11 cellular contexts compared by ENCODE assay signal in genomic region chr18:76380791-76381405, GRCh38.
DNase-seq lines count a peak whose midpoint lies in the region; ATAC-seq, FAIRE-seq and TF ChIP-seq lines count a peak whose summit lies in the region.
"Had no signal": no experiment of that assay in that cellular context is flagged by ENCODE, and none has a peak within 500 bp of the region (broad histone marks: within the 10 kb centered on the region; RNA-seq: fewer than 3 reads in every experiment).

No MANE protein-coding gene starts in this region.

- DNase-seq in AG10803 (ENCODE audit: low read depth): no peak
- DNase-seq in astrocyte of the spinal cord (ENCODE audit: low read depth, low spot score): no peak
- no peak for DNase-seq in HepG2 (ENCODE audit: low spot score)
- DNase-seq in NCI-H2029 treated with DMSO at 0.1 percent for 48 hours (lab: John Stamatoyannopoulos, UW): no peak
- DNase-seq in NCI-H1092 treated with DMSO at 0.1 percent for 48 hours (lab: John Stamatoyannopoulos, UW): no peak
- DNase-seq in left colon: no peak
- DNase-seq in immature natural killer cell: no peak
- DNase-seq: activated CD8-positive, alpha-beta memory T cell treated with anti-CD3 and anti-CD28 coated beads, Interleukin-2, amount 50 U/mL, for 48 hours; NCI-H526 treated with DMSO at 0.1 percent for 48 hours had no signal

- no peak overlapping the region for H3K4me2 ChIP-seq in HepG2 (ENCODE audit: low read depth, low read length)

- H3K9ac ChIP-seq in HepG2 (ENCODE audit: insufficient read depth, low read depth, low read length): no peak overlapping the region

- peaks cover 0 to 5% (median 0%) of the 10 kb centered on the region in 3 donors for H3K27me3 Mint-ChIP-seq in immature natural killer cell (ENCODE audit: low read depth in 3 of 3)

- WGBS in HepG2 (ENCODE audit: low lambda C conversion rate): 90% methylated on average over 26 of the region's 26 CpGs

- POLR2A ChIA-PET in HEK293 (lab: Yijun Ruan, JAX) (no interaction called here), HepG2 (lab: Yijun Ruan, JAX) (no interaction called here)

- no peaks in the 10 kb centered on the region for H3K9me3 ChIP-seq in HEK293 (ENCODE audit: control insufficient read depth, insufficient read depth, low read depth, low read length)
- H3K9me3 ChIP-seq in HepG2 (ENCODE audit: low read length): no peaks in the 10 kb centered on the region
- H3K9me3 ChIP-seq: thoracic aorta had no signal

- no peak overlapping the region for H3K4me3 ChIP-seq in AG10803 (ENCODE audit: low read length)
- no peak overlapping the region for H3K4me3 ChIP-seq in HEK293 (ENCODE audit: low read depth, low read length)
- no peak overlapping the region for H3K4me3 ChIP-seq in astrocyte of the spinal cord (ENCODE audit: low read depth, low read length)
- no peak overlapping the region for H3K4me3 ChIP-seq in HepG2 (replicated peaks in 1 of 3; ENCODE audit: insufficient read depth in 1 of 3, low read depth in 2 of 3, low read length in 3 of 3)
- H3K4me3 ChIP-seq: thoracic aorta had no signal

- H2AFZ ChIP-seq in HepG2 (ENCODE audit: low read length): no peak overlapping the region

- TF ChIP-seq EP300 in HepG2 (IDR thresholded peaks at IDR 0.05; ENCODE audit: low read depth in 2 of 2, low read length in 2 of 2): no peak
- TF ChIP-seq EP300 in HepG2 (CRISPR knock-in tag; IDR thresholded peaks at IDR 0.05; ENCODE audit: borderline replicate concordance): no peak

- peaks cover 15% of the 10 kb centered on the region for H3K79me2 ChIP-seq in HepG2 (ENCODE audit: insufficient read depth, low read length)

- no peak overlapping the region for H3K4me3 Mint-ChIP-seq in immature natural killer cell

- CTCF ChIA-PET in HEK293 (lab: Yijun Ruan, JAX) (interaction anchor here (0.7 kb wide), 1 partner anchor 9 kb away, joined by 3 read pairs; no protein-coding TSS in a partner anchor), HepG2 (lab: Yijun Ruan, JAX; ENCODE audit: low intra/inter-chr PET ratio, low total read pairs) (no interaction called here)

- peak; percentile 61 for ATAC-seq in HepG2
- no peak for ATAC-seq in left colon

- intact Hi-C loops in HepG2 (cut with micrococcal nuclease; ENCODE audit: unreplicated experiment): no loop called here
- intact Hi-C loops in left colon (cut with DNase I, micrococcal nuclease): no loop called here

- peaks cover 28 to 30% of the 10 kb centered on the region in 2 donors for H3K4me1 Mint-ChIP-seq in immature natural killer cell

- TF ChIP-seq POLR2A in HepG2 (IDR thresholded peaks at IDR 0.05; ENCODE audit: insufficient read depth in 1 of 2, low read depth in 2 of 2, low read length in 2 of 2): no peak

- in situ Hi-C loops in astrocyte of the spinal cord (cut with HindIII; ENCODE audit: low sequenced_read_pairs): no loop called here
- in situ Hi-C loops in HepG2 (cut with HindIII; ENCODE audit: extremely low pct_ligation_motif_present, low pct_unique_long_range_greater_than_20kb): no loop called here

- no peaks in the 10 kb centered on the region; a peak in 1 of 5 replicates for H3K27me3 ChIP-seq in HepG2 (ENCODE audit: control insufficient read depth in 1 of 2, insufficient read depth in 2 of 2, low read length in 2 of 2)

- peaks cover 0 to 8% (median 5%) of the 10 kb centered on the region in 3 donors for H3K36me3 Mint-ChIP-seq in immature natural killer cell

- no peaks in the 10 kb centered on the region for H3K9me3 Mint-ChIP-seq in immature natural killer cell

- no peak overlapping the region for H3K27ac Mint-ChIP-seq in immature natural killer cell

- no TSS peak for BruUV-seq in HepG2 (replicated peaks; lab: Mats Ljungman, UMichigan)

- FAIRE-seq in HepG2 (lab: Jason Lieb, UNC): no peak

- TF ChIP-seq CTCF in AG10803 (conservative IDR thresholded peaks at IDR 0.05; ENCODE audit: low read length) (peak; percentile 51), HEK293 (tag by site-specific recombination; IDR thresholded peaks at IDR 0.05) (peak; percentile 25; the same call in 1 of the 2 replicates), astrocyte of the spinal cord (IDR thresholded peaks at IDR 0.05; ENCODE audit: low read depth, low read length) (peak; percentile 70), HepG2 (CRISPR knock-in tag; IDR thresholded peaks at IDR 0.05) (peak; percentile 62)

- H3K36me3 ChIP-seq in HEK293 (ENCODE audit: control insufficient read depth in 2 of 2, insufficient read depth in 1 of 2, low read length in 2 of 2) (peaks cover 0 to 21% of the 10 kb centered on the region in 2 experiments; a peak in 2 of 3 replicates), HepG2 (replicated peaks in 1 of 2; ENCODE audit: control insufficient read depth in 1 of 2, insufficient read depth in 2 of 2, low read length in 2 of 2) (peaks cover 20 to 39% of the 10 kb centered on the region in 2 experiments)

- H3K27ac ChIP-seq in HEK293 (ENCODE audit: extremely low read depth, low read depth, low read length): no peak overlapping the region
- H3K27ac ChIP-seq in HepG2 (ENCODE audit: extremely low read length, insufficient read depth, low read length): no peak overlapping the region
- H3K27ac ChIP-seq: thoracic aorta had no signal

- peaks cover 31% of the 10 kb centered on the region for H4K20me1 ChIP-seq in HepG2 (ENCODE audit: insufficient read depth, low read length)

- TF ChIP-seq RAD21 in HepG2 (CRISPR knock-in tag; IDR thresholded peaks at IDR 0.05): no peak

- no peaks in the 10 kb centered on the region for H3K4me1 ChIP-seq in HEK293 (ENCODE audit: control insufficient read depth, insufficient read depth, low read length)
- H3K4me1 ChIP-seq in HepG2 (ENCODE audit: insufficient read depth, low read length): peaks cover 19% of the 10 kb centered on the region

TF ChIP-seq in HEK293, 187 proteins besides CTCF, POLR2A, EP300 and RAD21 (continues in another document):
- TF ChIP-seq ZNF664 (tag by site-specific recombination; IDR thresholded peaks at IDR 0.05) (no peak), KLF8 (tag by site-specific recombination; IDR thresholded peaks at IDR 0.05) (no peak), ZNF544 (tag by site-specific recombination; IDR thresholded peaks at IDR 0.05) (no peak), ZNF76 (tag by site-specific recombination; IDR thresholded peaks at IDR 0.05; ENCODE audit: borderline replicate concordance, low read depth) (no peak), ZNF670 (tag by site-specific recombination; IDR thresholded peaks at IDR 0.05; ENCODE audit: low read depth) (no peak), PRDM1 (tag by site-specific recombination; IDR thresholded peaks at IDR 0.05) (no peak), ZNF16 (tag by site-specific recombination; IDR thresholded peaks at IDR 0.05; ENCODE audit: low read depth) (no peak), KLF1 (tag by site-specific recombination; IDR thresholded peaks at IDR 0.05) (no peak), ZNF19 (tag by site-specific recombination; IDR thresholded peaks at IDR 0.05; ENCODE audit: low read depth) (no peak), SP7 (tag by site-specific recombination; IDR thresholded peaks at IDR 0.05) (no peak), ZSCAN16 (tag by site-specific recombination; IDR thresholded peaks at IDR 0.05) (no peak), ZNF324 (tag by site-specific recombination; IDR thresholded peaks at IDR 0.05) (no peak), ELK4 (IDR thresholded peaks at IDR 0.05; ENCODE audit: borderline replicate concordance, low read depth, low read length) (no peak)

TF ChIP-seq in HepG2, 621 proteins besides CTCF, POLR2A, EP300 and RAD21 (continues in another document):
- TF ChIP-seq ZC3H4 (CRISPR knock-in tag; IDR thresholded peaks at IDR 0.05; ENCODE audit: borderline replicate concordance) (no peak), MIER3 (CRISPR knock-in tag; IDR thresholded peaks at IDR 0.05; ENCODE audit: borderline replicate concordance) (no peak), MIER2 (CRISPR knock-in tag; IDR thresholded peaks at IDR 0.05) (no peak), HMGXB3 (CRISPR knock-in tag; IDR thresholded peaks at IDR 0.05; ENCODE audit: borderline replicate concordance) (no peak), AGO2 (optimal IDR thresholded peaks at IDR 0.05; ENCODE audit: low read depth, low read length) (peak; percentile 44), ZNF12 (CRISPR knock-in tag; IDR thresholded peaks at IDR 0.05) (no peak), ZNF292 (CRISPR knock-in tag; IDR thresholded peaks at IDR 0.05; ENCODE audit: borderline replicate concordance, low read depth) (no peak), SIN3B (IDR thresholded peaks at IDR 0.05; ENCODE audit: low read length) (no peak)
